11 cellular contexts compared by ENCODE assay signal in genomic region chr7:134905375-134905774, GRCh38.
A peak's percentile ranks its signal among the peaks of the same experiment; 100 is the strongest.
DNase-seq lines count a peak whose midpoint lies in the region; ATAC-seq and TF ChIP-seq lines count a peak whose summit lies in the region.
"Had no signal": no experiment of that assay in that cellular context is flagged by ENCODE, and none has a peak within 500 bp of the region (broad histone marks: within the 10 kb centered on the region; RNA-seq: fewer than 3 reads in every experiment).

No MANE protein-coding gene starts in this region.

- H3K36me3 ChIP-seq in right atrium auricular region (peaks cover 17% of the 10 kb centered on the region), stomach (peaks cover 0 to 4% (median 0%) of the 10 kb centered on the region in 4 donors)
- H3K36me3 ChIP-seq: neutrophil had no signal

- no peaks in the 10 kb centered on the region for H3K36me3 Mint-ChIP-seq in natural killer cell treated with Interleukin-12 subunit alpha and Interleukin-12 subunit beta and Interleukin-15 and Interleukin-18, amount 100 ng/mL, for 72 hours

- H3K9me3 Mint-ChIP-seq in natural killer cell treated with Interleukin-12 subunit alpha and Interleukin-12 subunit beta and Interleukin-15 and Interleukin-18, amount 100 ng/mL, for 72 hours, result no peaks in the 10 kb centered on the region

- 36 to 63% (median 44%) methylated on average over 2 of the region's 2 CpGs for WGBS in stomach, 5 donors

- no peak for TF ChIP-seq POLR2A in stomach (IDR thresholded peaks at IDR 0.05)

- no peaks in the 10 kb centered on the region for H3K9me3 ChIP-seq in right atrium auricular region
- H3K9me3 ChIP-seq in stomach, result no peaks in the 10 kb centered on the region
- H3K9me3 ChIP-seq: neutrophil had no signal

- no peak overlapping the region for H3K4me3 ChIP-seq in astrocyte of the spinal cord (ENCODE audit: low read depth, low read length)
- H3K4me3 ChIP-seq in right atrium auricular region, result no peak overlapping the region
- H3K4me3 ChIP-seq in stomach, result no peak overlapping the region

- H3K27ac ChIP-seq in right atrium auricular region, result peak overlapping the region; percentile 69 to 76
- H3K27ac ChIP-seq in stomach, result peak overlapping the region in 4 of 5 donors; percentile 11 to 85 (median 44)
- H3K27ac ChIP-seq: KMS-11, neutrophil had no signal

- peaks cover 0 to 83% of the 10 kb centered on the region in 2 donors for H3K4me1 ChIP-seq in right atrium auricular region
- H3K4me1 ChIP-seq in stomach, result peaks cover 4 to 84% (median 36%) of the 10 kb centered on the region in 4 donors

- H3K27me3 Mint-ChIP-seq in natural killer cell treated with Interleukin-12 subunit alpha and Interleukin-12 subunit beta and Interleukin-15 and Interleukin-18, amount 100 ng/mL, for 72 hours, result peaks cover 0 to 8% of the 10 kb centered on the region in 2 donors

- no peak overlapping the region for H3K4me3 Mint-ChIP-seq in natural killer cell treated with Interleukin-12 subunit alpha and Interleukin-12 subunit beta and Interleukin-15 and Interleukin-18, amount 100 ng/mL, for 72 hours

- H3K4me1 Mint-ChIP-seq in natural killer cell treated with Interleukin-12 subunit alpha and Interleukin-12 subunit beta and Interleukin-15 and Interleukin-18, amount 100 ng/mL, for 72 hours (ENCODE audit: low read depth in 2 of 2), result no peaks in the 10 kb centered on the region

- in situ Hi-C loops in astrocyte of the spinal cord (cut with HindIII; ENCODE audit: low sequenced_read_pairs), result no loop called here

- no peak for TF ChIP-seq EP300 in stomach (IDR thresholded peaks at IDR 0.05)

- H3K27me3 ChIP-seq in right atrium auricular region (no peaks in the 10 kb centered on the region), stomach (no peaks in the 10 kb centered on the region)
- H3K27me3 ChIP-seq: neutrophil had no signal

- intact Hi-C loops in stomach (cut with DNase I; ENCODE audit: low total_unique reads), result no loop called here

- TF ChIP-seq CTCF in astrocyte of the spinal cord (IDR thresholded peaks at IDR 0.05; ENCODE audit: low read depth, low read length) (peak; percentile 51), right atrium auricular region (IDR thresholded peaks at IDR 0.05) (no peak), stomach (IDR thresholded peaks at IDR 0.05) (no peak)

- DNase-seq in ELR (ENCODE audit: low read depth) (peak; percentile 74), astrocyte of the spinal cord (ENCODE audit: low read depth, low spot score) (peak; percentile 91), right atrium auricular region (ENCODE audit: low spot score) (peak; percentile 80), stomach (peak; percentile 29), DMS114 treated with DMSO at 0.1 percent for 48 hours (lab: John Stamatoyannopoulos, UW; ENCODE audit: unreplicated experiment) (no peak), SHP77 treated with DMSO at 0.1 percent for 48 hours (lab: John Stamatoyannopoulos, UW) (no peak)
- DNase-seq in natural killer cell treated with Interleukin-12 subunit alpha and Interleukin-12 subunit beta and Interleukin-15 and Interleukin-18, amount 100 ng/mL, for 72 hours (ENCODE audit: low spot score), result no peak
- DNase-seq: GOT3 had no signal

- no peak for ATAC-seq in HG03460 (IDR thresholded peaks at IDR 0.05; ENCODE audit: unreplicated experiment)
- ATAC-seq in natural killer cell treated with Interleukin-12 subunit alpha and Interleukin-12 subunit beta and Interleukin-15 and Interleukin-18, amount 100 ng/mL, for 72 hours, result no peak

- H3K27ac Mint-ChIP-seq in natural killer cell treated with Interleukin-12 subunit alpha and Interleukin-12 subunit beta and Interleukin-15 and Interleukin-18, amount 100 ng/mL, for 72 hours, result no peak overlapping the region

Comparison
In these comparisons a context has a peak if more than half of its experiments do, and no peak if none do; other contexts are left out.
1. DNase-seq: peak in ELR (single experiment), astrocyte of the spinal cord (single experiment), right atrium auricular region (single experiment) and stomach (single experiment); none in DMS114 treated with DMSO at 0.1 percent for 48 hours (single experiment), natural killer cell treated with Interleukin-12 subunit alpha and Interleukin-12 subunit beta and Interleukin-15 and Interleukin-18, amount 100 ng/mL, for 72 hours (single experiment) and SHP77 treated with DMSO at 0.1 percent for 48 hours (single experiment).